In genomic region chr22:29580200-29580810, GRCh38 we compare ENCODE assay signal across 8 cellular contexts.
DNase-seq lines count a peak whose midpoint lies in the region; ATAC-seq lines count a peak whose summit lies in the region.

No MANE protein-coding gene starts in this region.

- H3K27ac Mint-ChIP-seq in stimulated activated naive B cell treated with anti-CD40 and anti-IgM and Interleukin-4, amounts not matched to agents 10 μg/mL and 1 μg/mL and 100 μg/mL, for 72 hours = peak overlapping the region; percentile 97

- no peaks in the 10 kb centered on the region for H3K27me3 Mint-ChIP-seq in stimulated activated naive B cell treated with anti-CD40 and anti-IgM and Interleukin-4, amounts not matched to agents 10 μg/mL and 1 μg/mL and 100 μg/mL, for 72 hours

- DNase-seq in ELF-1 (ENCODE audit: low read depth, low spot score) (peak; percentile 39), adipocyte (ENCODE audit: low read depth) (no peak), iPS-NIHi11 (ENCODE audit: low spot score) (peak; percentile 43), SW480 (ENCODE audit: low spot score) (no peak), T1000 (lab: John Stamatoyannopoulos, UW) (no peak)
- no peak for DNase-seq in stimulated activated naive B cell treated with anti-CD40 and anti-IgM and Interleukin-4, amounts not matched to agents 10 μg/mL and 1 μg/mL and 100 μg/mL, for 72 hours
- DNase-seq in stimulated activated CD4-positive, alpha-beta T cell treated with anti-CD3 and anti-CD28 coated beads, Interleukin-4, amount 100 ng/mL, for 24 hours = no peak

- no peaks in the 10 kb centered on the region for H3K9me3 ChIP-seq in adipocyte (ENCODE audit: control insufficient read depth, low read length)

- H3K4me1 ChIP-seq in adipocyte (ENCODE audit: control insufficient read depth, insufficient read depth, low read length) = no peaks in the 10 kb centered on the region

- no peaks in the 10 kb centered on the region for H3K27me3 ChIP-seq in adipocyte (replicated peaks; ENCODE audit: control insufficient read depth, insufficient read depth, low read length)

- no peaks in the 10 kb centered on the region for H3K36me3 ChIP-seq in adipocyte (ENCODE audit: control insufficient read depth, insufficient read depth, low read length, severe bottlenecking)

- H3K9ac ChIP-seq in adipocyte (ENCODE audit: low read length) = peak overlapping the region; percentile 49

- peaks cover 0 to 6% of the 10 kb centered on the region in 2 donors for H3K9me3 Mint-ChIP-seq in stimulated activated naive B cell treated with anti-CD40 and anti-IgM and Interleukin-4, amounts not matched to agents 10 μg/mL and 1 μg/mL and 100 μg/mL, for 72 hours

- peak overlapping the region; percentile 82 for H3K4me3 ChIP-seq in adipocyte (ENCODE audit: low read length)

- peaks cover 13 to 23% of the 10 kb centered on the region in 2 donors for H3K4me1 Mint-ChIP-seq in stimulated activated naive B cell treated with anti-CD40 and anti-IgM and Interleukin-4, amounts not matched to agents 10 μg/mL and 1 μg/mL and 100 μg/mL, for 72 hours

- H3K36me3 Mint-ChIP-seq in stimulated activated naive B cell treated with anti-CD40 and anti-IgM and Interleukin-4, amounts not matched to agents 10 μg/mL and 1 μg/mL and 100 μg/mL, for 72 hours = peaks cover 3 to 7% of the 10 kb centered on the region in 2 donors

- H3K4me3 Mint-ChIP-seq in stimulated activated naive B cell treated with anti-CD40 and anti-IgM and Interleukin-4, amounts not matched to agents 10 μg/mL and 1 μg/mL and 100 μg/mL, for 72 hours = peak overlapping the region; percentile 89 to 97

- ATAC-seq in HG03439 (IDR thresholded peaks at IDR 0.05; ENCODE audit: unreplicated experiment) = peak; percentile 17
- peak; percentile 30 to 61 for ATAC-seq in stimulated activated naive B cell treated with anti-CD40 and anti-IgM and Interleukin-4, amounts not matched to agents 10 μg/mL and 1 μg/mL and 100 μg/mL, for 72 hours (replicated peaks)

Comparison
In these comparisons a context has a peak if more than half of its experiments do, and no peak if none do; other contexts are left out.
1. DNase-seq: peak in ELF-1 (single experiment) and iPS-NIHi11 (single experiment); none in adipocyte (single experiment), stimulated activated naive B cell treated with anti-CD40 and anti-IgM and Interleukin-4, amounts not matched to agents 10 μg/mL and 1 μg/mL and 100 μg/mL, for 72 hours (single experiment), SW480 (single experiment), stimulated activated CD4-positive, alpha-beta T cell treated with anti-CD3 and anti-CD28 coated beads, Interleukin-4, amount 100 ng/mL, for 24 hours (single experiment) and T1000 (single experiment).